ENCODE assay signal across 14 cellular contexts in genomic region chr3:180888992-180889560, GRCh38. TPM values are rescaled to one million over a fixed set of nuclear protein-coding genes. Genes with fewer than 3 reads are reported as not detected.
A peak's percentile ranks its signal among the peaks of the same experiment; 100 is the strongest.
DNase-seq lines count a peak whose midpoint lies in the region; ATAC-seq, FAIRE-seq and TF ChIP-seq lines count a peak whose summit lies in the region.
"Had no signal": no experiment of that assay in that cellular context is flagged by ENCODE, and none has a peak within 500 bp of the region (broad histone marks: within the 10 kb centered on the region; RNA-seq: fewer than 3 reads in every experiment).

No MANE protein-coding gene starts in this region.

- no peak overlapping the region for H2BK120ac ChIP-seq in mesendoderm (ENCODE audit: low read depth, low read length)

- no peak overlapping the region for H3K56ac ChIP-seq in mesendoderm (ENCODE audit: low read length)

- no peak for TF ChIP-seq EP300 in K562 (IDR thresholded peaks at IDR 0.05; ENCODE audit: low read length)

- no peak overlapping the region for H2BK15ac ChIP-seq in mesendoderm (replicated peaks; ENCODE audit: low read depth)

- POLR2A ChIA-PET in HEK293 (lab: Yijun Ruan, JAX) (no interaction called here), K562 (lab: Yijun Ruan, JAX) (interaction anchor here (0.6 kb wide), 1 partner anchor 86 kb away, joined by 3 read pairs; no protein-coding TSS in a partner anchor)

- H3K79me1 ChIP-seq in mesendoderm (ENCODE audit: low read length) = no peaks in the 10 kb centered on the region

- DNase-seq in K562 (ENCODE audit: extremely low read depth in 1 of 4, low spot score in 3 of 4) (no peak), mesendoderm (peak; percentile 14), type B pancreatic cell (ENCODE audit: extremely low spot score, unreplicated experiment) (no peak), iPS-NIHi7 (ENCODE audit: extremely low spot score) (no peak), pons (ENCODE audit: low spot score) (no peak)
- no peak for DNase-seq in stimulated activated CD4-positive, alpha-beta T cell treated with anti-CD3 and anti-CD28 coated beads, Interleukin-12 subunit alpha, Interleukin-12 subunit beta, amount 100 ng/mL, for 4 hours
- DNase-seq: Caco-2; CD8-positive, alpha-beta memory T cell; DND-41; GDM1; HCEC 1CT; IMR-90 had no signal

- H3K9me3 ChIP-seq in HEK293 (ENCODE audit: control insufficient read depth, insufficient read depth, low read depth, low read length) (no peaks in the 10 kb centered on the region), K562 (replicated peaks; ENCODE audit: control insufficient read depth, insufficient read depth, low read depth, low read length) (peaks cover 3% of the 10 kb centered on the region)

- H3K36me3 ChIP-seq in HEK293 (ENCODE audit: control insufficient read depth in 2 of 2, insufficient read depth in 1 of 2, low read length in 2 of 2) = no peaks in the 10 kb centered on the region
- no peaks in the 10 kb centered on the region for H3K36me3 ChIP-seq in K562 (ENCODE audit: control insufficient read depth, insufficient read depth, low read length)
- H3K36me3 ChIP-seq in mesendoderm (ENCODE audit: control insufficient read depth, insufficient read depth, low read length) = no peaks in the 10 kb centered on the region

- no peak overlapping the region for H3K27ac ChIP-seq in HEK293 (ENCODE audit: extremely low read depth, low read depth, low read length)
- H3K27ac ChIP-seq in K562 (ENCODE audit: extremely low read depth, low read depth, low read length) = no peak overlapping the region
- no peak overlapping the region for H3K27ac ChIP-seq in mesendoderm (ENCODE audit: low read depth, low read length)
- H3K27ac ChIP-seq: A549 had no signal

- BruUV-seq in K562 (replicated peaks; lab: Mats Ljungman, UMichigan) = no TSS peak

- H3K4me3 Mint-ChIP-seq in type B pancreatic cell = no peak overlapping the region
- H3K4me3 Mint-ChIP-seq: CD8-positive, alpha-beta memory T cell had no signal

- H2AFZ ChIP-seq in K562 (ENCODE audit: low read depth, low read length) = no peak overlapping the region

- WGBS in K562 (ENCODE audit: insufficient coverage, low coverage, missing lambda C conversion rate) = 17% methylated on average over 6 of the region's 6 CpGs
- no CpG with 5 or more reads among the region's 6 CpGs for WGBS in mesendoderm (ENCODE audit: extremely low coverage, insufficient coverage, low lambda C conversion rate)

- H3K27me3 Mint-ChIP-seq in type B pancreatic cell = no peaks in the 10 kb centered on the region

- no peak overlapping the region for H4K8ac ChIP-seq in mesendoderm (ENCODE audit: low read depth, low read length)

- no peaks in the 10 kb centered on the region for H3K4me1 Mint-ChIP-seq in type B pancreatic cell (ENCODE audit: unreplicated experiment)

- no peaks in the 10 kb centered on the region for H3K4me1 ChIP-seq in HEK293 (ENCODE audit: control insufficient read depth, insufficient read depth, low read length)
- H3K4me1 ChIP-seq in K562 (replicated peaks in 1 of 2; ENCODE audit: control insufficient read depth in 2 of 2, insufficient read depth in 2 of 2, low read length in 2 of 2) = no peaks in the 10 kb centered on the region
- no peaks in the 10 kb centered on the region for H3K4me1 ChIP-seq in mesendoderm (ENCODE audit: control insufficient read depth, low read depth, low read length)
- H3K4me1 ChIP-seq: A549, Caco-2 had no signal

- H3K4me3 ChIP-seq in HEK293 (ENCODE audit: low read depth, low read length) (no peak overlapping the region), K562 (no peak overlapping the region), mesendoderm (ENCODE audit: low read length) (no peak overlapping the region)
- H3K4me3 ChIP-seq: A549 had no signal

- peaks cover 6% of the 10 kb centered on the region for H3K9me3 Mint-ChIP-seq in type B pancreatic cell

- in situ Hi-C loops in K562 (cut with MboI) = no loop called here

- H3K9ac ChIP-seq in K562 (ENCODE audit: insufficient read depth in 1 of 2, low read depth in 2 of 2, low read length in 2 of 2) = no peak overlapping the region
- H3K9ac ChIP-seq in mesendoderm (ENCODE audit: low read length) = no peak overlapping the region

- no peaks in the 10 kb centered on the region for H3K36me3 Mint-ChIP-seq in type B pancreatic cell

- H3K23ac ChIP-seq in mesendoderm (ENCODE audit: low read length) = no peak overlapping the region

- ATAC-seq in K562 = no peak
- ATAC-seq: A549 had no signal

- no peak for FAIRE-seq in K562 (lab: Jason Lieb, UNC)
- FAIRE-seq: A549 had no signal

- H3K27me3 ChIP-seq in K562 (ENCODE audit: control insufficient read depth in 2 of 2, insufficient read depth in 2 of 2, low read length in 2 of 2) (no peaks in the 10 kb centered on the region), mesendoderm (ENCODE audit: insufficient read depth, low read length, poor library complexity) (no peaks in the 10 kb centered on the region)

- H3K79me2 ChIP-seq in K562 (ENCODE audit: control insufficient read depth, insufficient read depth, low read length) (no peaks in the 10 kb centered on the region), mesendoderm (ENCODE audit: control insufficient read depth, insufficient read depth, low read length) (no peaks in the 10 kb centered on the region)

- H3K18ac ChIP-seq in mesendoderm (ENCODE audit: low read length) = no peak overlapping the region

- no peak overlapping the region for H3K4ac ChIP-seq in mesendoderm (ENCODE audit: low read depth, low read length)

- intact Hi-C loops in K562 (cut with micrococcal nuclease) = no loop called here

- CTCF ChIA-PET in HEK293 (lab: Yijun Ruan, JAX) (interaction anchor here (0.7 kb wide), 1 partner anchor 14 kb away, joined by 4 read pairs; no protein-coding TSS in a partner anchor), K562 (lab: Yijun Ruan, JAX; ENCODE audit: low intra/inter-chr PET ratio) (no interaction called here)

- H3K4me2 ChIP-seq in K562 (ENCODE audit: insufficient read depth, low read length) (no peak overlapping the region), mesendoderm (ENCODE audit: low read length) (no peak overlapping the region)
- H3K4me2 ChIP-seq: A549 had no signal

- H4K20me1 ChIP-seq in K562 (replicated peaks; ENCODE audit: control insufficient read depth, insufficient read depth, low read length) = no peaks in the 10 kb centered on the region

- H2AK5ac ChIP-seq in mesendoderm (ENCODE audit: low read length) = no peak overlapping the region

- no peak for TF ChIP-seq CTCF in HEK293 (tag by site-specific recombination; IDR thresholded peaks at IDR 0.05)
- TF ChIP-seq CTCF in K562 (IDR thresholded peaks at IDR 0.05 in 2 of 3, conservative IDR thresholded peaks at IDR 0.05 in 1 of 3; ENCODE audit: insufficient read depth in 2 of 3, low read depth in 1 of 3, low read length in 3 of 3) = no peak
- no peak for TF ChIP-seq CTCF in type B pancreatic cell (conservative IDR thresholded peaks at IDR 0.05)

- TF ChIP-seq RAD21 in K562 (CRISPR knock-in tag; conservative IDR thresholded peaks at IDR 0.05 in 1 of 2, IDR thresholded peaks at IDR 0.05 in 1 of 2) = no peak

- H2BK5ac ChIP-seq in mesendoderm (ENCODE audit: low read length) = no peak overlapping the region

- no peaks in the 10 kb centered on the region for H3K9me1 ChIP-seq in K562 (ENCODE audit: control insufficient read depth, insufficient read depth, low read length)

- H3K27ac Mint-ChIP-seq in type B pancreatic cell = peak overlapping the region; percentile 38

- no peak for TF ChIP-seq POLR2A in K562 (conservative IDR thresholded peaks at IDR 0.05)

- no peak overlapping the region for H4K5ac ChIP-seq in mesendoderm (ENCODE audit: low read length)

TF ChIP-seq in HEK293, 187 proteins besides CTCF, POLR2A, EP300 and RAD21 (continues in another document):
- no peak for TF ChIP-seq ZNF514 (tag by site-specific recombination; IDR thresholded peaks at IDR 0.05)

TF ChIP-seq in K562, 482 proteins besides CTCF, POLR2A, EP300 and RAD21 (continues in another document):
- no peak for TF ChIP-seq E2F4 (CRISPR knock-in tag; IDR thresholded peaks at IDR 0.05; ENCODE audit: low read depth)

RNA-seq across cellular contexts. Expression of gene FXR1, which starts 23.4 kb away (rescaled TPM):
- 103 and 392 TPM in 2 replicates for total RNA-seq in K562 (2011; cell fraction: chromatin; rRNA removed; ENCODE audit: low replicate concordance)
- 49.9 and 73.3 TPM in 2 replicates for total RNA-seq in K562 (2011; cell fraction: nucleolus; rRNA removed)
- total RNA-seq in K562 (2011; cell fraction: nucleoplasm; rRNA removed) = 169 and 262 TPM in 2 replicates
- total RNA-seq in K562 (2014; rRNA removed) (128 and 137 TPM in 2 replicates), K562 (2014; rRNA removed; fragmentation: Illumina TruSeq; extraction: Trizol) (143 and 166 TPM in 2 replicates), K562 (2015; rRNA removed; fragmentation: Illumina TruSeq; extraction: Trizol) (131 and 136 TPM in 2 replicates), K562 (2021) (122 and 123 TPM in 2 replicates), type B pancreatic cell (ENCODE audit: low replicate concordance) (126 and 179 TPM in 2 replicates)
- polyA plus RNA-seq in K562 (2011; rRNA removed) (161 and 177 TPM in 2 replicates), K562 (2014; fragmentation: Illumina TruSeq; extraction: Trizol) (132 and 150 TPM in 2 replicates), K562 (2014; fragmentation: Nextera tagmentation; extraction: Ambion mirVana) (10 to 100 TPM; 59.4 to 81.1 TPM), K562 (2014; rRNA removed) (123 and 136 TPM in 2 replicates)
- 52.4 and 113 TPM in 2 replicates for polyA plus RNA-seq in K562 (2011; cell fraction: cytosol; rRNA removed)
- polyA plus RNA-seq in K562 (2011; cell fraction: nucleus; rRNA removed) = 75.7 and 119 TPM in 2 replicates
- 105 and 124 TPM in 2 replicates for polyA plus RNA-seq in K562 (2012)
- 363 and 437 TPM in 2 replicates for polyA minus RNA-seq in K562 (2011; rRNA and poly(A)+ RNA removed)
- 85.6 and 88.1 TPM in 2 replicates for polyA minus RNA-seq in K562 (2011; cell fraction: cytosol; rRNA and poly(A)+ RNA removed)
- 117 and 226 TPM in 2 replicates for polyA minus RNA-seq in K562 (2011; cell fraction: nucleus; rRNA and poly(A)+ RNA removed)
- 186 TPM for polyA plus RNA-seq in mesendoderm (2013, experiment 1 of 2)
- 188 TPM for polyA plus RNA-seq in mesendoderm (2013, experiment 2 of 2)

Comparison
In these comparisons a context has a peak if more than half of its experiments do, and no peak if none do; other contexts are left out.
1. Of the 44 proteins assayed by ChIP-seq in both K562 and HEK293: peak only in K562: TRIM28 and ZNF561; only in HEK293: SETDB1; in both: none; in neither: 41.